ENCODE assay signal across 1 cellular context in the genomic region with DNA sequence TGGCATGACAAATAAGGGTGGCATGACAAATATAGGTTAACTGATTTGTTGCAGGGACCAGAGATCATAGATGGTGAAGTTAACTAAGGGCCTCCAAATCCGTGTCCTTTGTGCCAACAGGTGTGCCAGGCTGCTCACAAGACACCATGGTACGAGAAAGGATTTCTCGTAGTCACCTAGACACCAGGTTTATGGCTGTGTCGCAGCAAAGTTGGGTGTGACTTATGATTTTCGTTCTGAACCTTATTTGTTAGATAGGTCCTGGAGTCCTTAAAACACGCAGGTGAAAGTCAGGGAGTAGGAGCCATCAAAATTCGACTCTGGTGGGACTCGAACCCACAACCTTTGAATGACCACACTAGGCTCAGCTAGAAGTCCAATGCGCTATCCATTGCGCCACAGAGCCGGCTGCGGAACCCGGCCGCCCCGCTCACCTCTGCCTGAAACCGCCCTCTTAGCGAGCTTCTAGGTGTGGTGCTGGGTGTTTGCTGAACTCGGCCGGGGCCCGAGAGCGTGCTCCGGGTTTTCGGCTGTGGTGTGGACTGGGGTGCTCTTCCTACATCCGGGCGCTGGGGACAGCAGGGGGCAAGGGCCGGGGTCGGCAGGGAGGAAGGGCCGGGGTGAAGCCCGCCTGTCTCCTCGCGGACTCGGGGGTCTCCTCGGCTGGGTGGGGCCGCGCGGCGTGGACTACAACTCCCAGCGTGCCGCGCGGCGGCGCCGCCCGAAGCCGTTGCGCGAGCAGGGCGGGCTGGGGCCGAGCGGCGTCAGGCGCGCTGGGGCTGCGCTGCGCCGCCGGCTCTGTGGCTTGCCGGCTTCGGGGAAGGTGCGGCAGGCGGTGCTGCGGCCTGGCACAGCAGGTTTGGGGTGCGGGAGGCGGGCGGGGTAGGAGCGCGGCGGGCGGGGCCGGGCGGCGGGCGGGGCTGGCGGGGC.
TF ChIP-seq lines count a peak whose summit lies in the region.

A gene (plus strand): TSS at position 767 of the 930 bp plus-strand sequence. CDS start 2,606 bp downstream, outside the sequence.

TF ChIP-seq in IMR-90, 13 proteins besides CTCF, POLR2A, EP300 and RAD21:
- TF ChIP-seq BHLHE40 (IDR thresholded peaks at IDR 0.05; ENCODE audit: low read depth, low read length) (peak; percentile 53), MXI1 (IDR thresholded peaks at IDR 0.05; ENCODE audit: borderline replicate concordance, low read depth, low read length) (peak; percentile 77), MAZ (IDR thresholded peaks at IDR 0.05; ENCODE audit: borderline replicate concordance, low read depth, low read length) (peak; percentile 60; the same call in 1 of the 2 replicates), CEBPB (IDR thresholded peaks at IDR 0.05; ENCODE audit: low read depth, low read length) (no peak)
